ENCODE assay signal across 21 cellular contexts in the genomic region with DNA sequence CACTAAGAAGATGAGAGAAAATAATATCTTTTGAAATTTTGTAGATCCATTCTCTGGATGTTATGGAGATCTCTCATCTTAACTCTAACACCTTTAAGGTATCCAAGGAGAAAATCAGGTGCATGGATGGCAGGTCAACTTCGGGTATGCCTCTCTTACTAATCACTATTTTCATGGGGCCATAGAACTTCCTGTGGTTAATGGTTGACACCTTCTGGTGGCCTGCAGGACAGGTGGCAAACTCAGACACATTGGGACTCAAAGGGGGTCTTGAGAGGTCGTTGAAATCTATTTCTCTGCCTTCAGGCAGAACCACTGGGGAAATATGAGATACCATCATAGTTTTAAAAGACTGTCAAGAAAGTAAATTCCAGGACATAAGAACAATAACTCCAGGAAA.
A peak's percentile ranks its signal among the peaks of the same experiment; 100 is the strongest.
DNase-seq lines count a peak whose midpoint lies in the region; ATAC-seq and TF ChIP-seq lines count a peak whose summit lies in the region.
"Had no signal": no experiment of that assay in that cellular context is flagged by ENCODE, and none has a peak within 500 bp of the region (broad histone marks: within the 10 kb centered on the region; RNA-seq: fewer than 3 reads in every experiment).

No MANE protein-coding gene starts in this region.

- peaks cover 6% of the 10 kb centered on the region for H3K4me1 Mint-ChIP-seq in chondrocyte (ENCODE audit: low read depth)
- H3K4me1 Mint-ChIP-seq: CD4-positive, alpha-beta memory T cell had no signal

- H3K36me3 Mint-ChIP-seq in chondrocyte (ENCODE audit: low read depth): no peaks in the 10 kb centered on the region
- H3K36me3 Mint-ChIP-seq: CD4-positive, alpha-beta memory T cell had no signal

- no peak overlapping the region for H3K4me3 Mint-ChIP-seq in chondrocyte (ENCODE audit: unreplicated experiment)
- H3K4me3 Mint-ChIP-seq: CD4-positive, alpha-beta memory T cell had no signal

- H3K36me3 ChIP-seq in GM06990 (ENCODE audit: control insufficient read depth, insufficient read depth, low read length): no peaks in the 10 kb centered on the region
- H3K36me3 ChIP-seq: BLaER1 had no signal

- peak; percentile 40 for TF ChIP-seq CTCF in GM06990 (IDR thresholded peaks at IDR 0.05; ENCODE audit: insufficient read depth, low read length, poor library complexity, severe bottlenecking)
- 0 out of 3 replicates have a peak, but pooled peaks have one; percentile 13 for TF ChIP-seq CTCF in GM12872 (IDR thresholded peaks at IDR 0.05; ENCODE audit: insufficient read depth, low read depth, low read length)
- TF ChIP-seq CTCF in chondrocyte (IDR thresholded peaks at IDR 0.05): peak; percentile 25

- H3K27me3 Mint-ChIP-seq in chondrocyte (ENCODE audit: low read depth): peaks cover under 1% of the 10 kb centered on the region

- H3K9me3 Mint-ChIP-seq in chondrocyte (ENCODE audit: low read depth): no peaks in the 10 kb centered on the region

- intact Hi-C loops in cardiac septum (cut with DNase I): no loop called here

- DNase-seq in GM06990 (ENCODE audit: extremely low read depth, insufficient read length): no peak
- no peak for DNase-seq in chondrocyte (ENCODE audit: low spot score)
- no peak for DNase-seq in AML-193 (lab: John Stamatoyannopoulos, UW)
- DNase-seq in NCI-H226: no peak
- no peak for DNase-seq in activated T-cell treated with anti-CD3 and anti-CD28 coated beads, Interleukin-2, amount 50 U/mL, for 48 hours
- no peak for DNase-seq in cardiac septum (ENCODE audit: low spot score)
- DNase-seq: CD4-positive, alpha-beta memory T cell; DMS153; GOT3; NCI-H1436; NCI-H2029 treated with DMSO at 0.1 percent for 48 hours; NCI-H2171; NCI-H446; NCI-H526 treated with DMSO at 0.1 percent for 48 hours; NK-92 treated with Interleukin-12 subunit alpha and Interleukin-12 subunit beta, amount 100 ng/mL, for 24 hours; OCI-M1; Right ventricle myocardium superior had no signal

- H3K4me3 ChIP-seq in GM06990 (replicated peaks; ENCODE audit: low read depth, low read length): no peak overlapping the region
- H3K4me3 ChIP-seq: A549, BLaER1 had no signal

- H3K27me3 ChIP-seq in GM06990 (replicated peaks; ENCODE audit: control insufficient read depth, insufficient read depth, low read length): no peaks in the 10 kb centered on the region
- H3K27me3 ChIP-seq: BLaER1 had no signal

- peak; percentile 48 for ATAC-seq in GM21723 (IDR thresholded peaks at IDR 0.05; ENCODE audit: unreplicated experiment)
- ATAC-seq: A549 had no signal

- H3K27ac Mint-ChIP-seq in chondrocyte (ENCODE audit: unreplicated experiment): no peak overlapping the region
- H3K27ac Mint-ChIP-seq: CD4-positive, alpha-beta memory T cell had no signal
